ENCODE assay signal across 1 cellular context in the genomic region with DNA sequence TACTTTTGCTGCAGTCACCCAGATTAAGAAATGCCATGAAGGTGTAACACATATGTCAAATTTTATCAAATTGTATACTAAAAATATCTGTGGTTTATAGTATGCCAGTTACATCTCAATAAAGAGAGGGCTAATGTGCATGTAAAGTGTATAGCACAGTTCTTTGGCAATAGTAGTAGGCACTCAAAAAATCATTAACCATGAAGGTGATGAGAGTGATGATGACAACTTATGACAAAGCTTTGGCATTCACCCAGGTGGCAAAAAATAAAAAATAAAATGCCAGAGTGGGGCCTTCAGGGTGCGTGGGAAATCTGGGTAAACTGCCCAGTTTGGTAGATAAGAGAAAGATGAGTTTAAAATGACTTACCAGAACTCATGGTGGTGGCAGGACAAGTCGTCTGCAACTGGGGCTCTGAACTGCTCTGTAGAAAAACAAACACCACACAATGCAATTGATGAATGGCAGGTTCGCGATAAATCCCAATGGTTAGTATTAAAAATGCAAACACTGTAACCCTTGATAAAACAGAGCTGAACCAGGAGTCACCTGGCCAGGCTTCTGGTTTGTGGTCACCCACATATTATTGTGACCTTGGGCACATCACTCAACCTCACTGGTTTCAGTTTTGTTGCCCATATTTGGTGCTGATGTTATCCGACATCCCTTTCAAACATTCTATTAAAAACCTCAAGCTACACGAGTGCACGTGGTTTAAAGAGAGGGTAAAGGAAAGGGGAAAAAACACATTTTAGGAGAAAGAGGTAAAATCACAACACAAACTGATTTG.
TF ChIP-seq lines count a peak whose summit lies in the region.

No MANE protein-coding gene starts in this region.

TF ChIP-seq in WTC11, 78 proteins besides CTCF, POLR2A, EP300 and RAD21 (continued from another document):
- no peak for TF ChIP-seq E2F4 (CRISPR knock-in tag; IDR thresholded peaks at IDR 0.05; ENCODE audit: borderline replicate concordance, low read depth)
- TF ChIP-seq, protein P1, sequence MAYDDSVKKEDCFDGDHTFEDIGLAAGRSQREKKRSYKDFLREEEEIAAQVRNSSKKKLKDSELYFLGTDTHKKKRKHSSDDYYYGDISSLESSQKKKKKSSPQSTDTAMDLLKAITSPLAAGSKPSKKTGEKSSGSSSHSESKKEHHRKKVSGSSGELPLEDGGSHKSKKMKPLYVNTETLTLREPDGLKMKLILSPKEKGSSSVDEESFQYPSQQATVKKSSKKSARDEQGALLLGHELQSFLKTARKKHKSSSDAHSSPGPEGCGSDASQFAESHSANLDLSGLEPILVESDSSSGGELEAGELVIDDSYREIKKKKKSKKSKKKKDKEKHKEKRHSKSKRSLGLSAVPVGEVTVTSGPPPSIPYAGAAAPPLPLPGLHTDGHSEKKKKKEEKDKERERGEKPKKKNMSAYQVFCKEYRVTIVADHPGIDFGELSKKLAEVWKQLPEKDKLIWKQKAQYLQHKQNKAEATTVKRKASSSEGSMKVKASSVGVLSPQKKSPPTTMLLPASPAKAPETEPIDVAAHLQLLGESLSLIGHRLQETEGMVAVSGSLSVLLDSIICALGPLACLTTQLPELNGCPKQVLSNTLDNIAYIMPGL (CRISPR knock-in tag; IDR thresholded peaks at IDR 0.05): no peak
